Comparison of ENCODE assay signal across 33 cellular contexts in the genomic region with DNA sequence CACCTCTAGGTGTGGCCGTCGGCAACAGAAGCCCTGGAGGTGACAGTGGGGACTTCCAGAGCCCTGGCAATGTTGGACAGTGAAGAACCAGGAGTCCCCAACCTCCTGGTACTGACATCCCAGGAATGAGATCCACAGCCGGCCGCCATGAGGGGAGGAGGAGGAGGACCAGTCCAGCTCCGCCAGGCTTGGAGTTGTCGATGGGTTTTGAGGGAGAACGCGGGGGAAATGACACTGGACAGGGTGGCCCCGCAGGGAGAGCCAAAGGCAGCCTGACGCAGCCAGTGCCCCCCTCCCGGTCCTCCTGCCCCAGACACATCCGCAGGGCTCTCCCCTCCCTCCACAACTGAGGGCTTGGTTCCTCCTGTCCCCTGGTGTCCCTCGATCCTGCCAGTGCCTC. TPM values are rescaled to one million over a fixed set of nuclear protein-coding genes. Genes with fewer than 3 reads are reported as not detected.
"Had no signal": no experiment of that assay in that cellular context is flagged by ENCODE, and none has a peak within 500 bp of the region (broad histone marks: within the 10 kb centered on the region; RNA-seq: fewer than 3 reads in every experiment).

No MANE protein-coding gene starts in this region.

- H3K27ac Mint-ChIP-seq: naive thymus-derived CD8-positive, alpha-beta T cell; nephron progenitor cell; stimulated activated effector memory CD8-positive, alpha-beta T cell treated with anti-CD3 and anti-CD28 coated beads, Interleukin-12 subunit alpha, Interleukin-12 subunit beta, amount 100 ng/mL, for 72 hours had no signal

- H3K4me3 ChIP-seq: dorsolateral prefrontal cortex, gastrocnemius medialis, hepatocyte, left lung, ovary, right lobe of liver, smooth muscle cell, stomach, thyroid gland had no signal

- H3K36me3 ChIP-seq: gastrocnemius medialis, left lung, ovary, right lobe of liver, stomach, thyroid gland had no signal

- DNase-seq: dorsolateral prefrontal cortex; effector CD4-positive, alpha-beta T cell; foreskin fibroblast; left cardiac atrium; mesenchymal stem cell; midbrain; naive thymus-derived CD8-positive, alpha-beta T cell; nephron progenitor cell; occipital lobe; ovary; retina; stimulated activated CD4-positive, alpha-beta T cell treated with anti-CD3 and anti-CD28 coated beads, Interleukin-2, amount 100 ng/mL, for 24 hours; stimulated activated CD4-positive, alpha-beta T cell treated with anti-CD3 and anti-CD28 coated beads, Interleukin-4, amount 100 ng/mL, for 24 hours; stimulated activated naive CD4-positive, alpha-beta T cell treated with Interleukin-2 at 50 U/mL for 16 hours; thyroid gland; trophoblast cell had no signal

- H3K9me3 ChIP-seq: right lobe of liver, thyroid gland had no signal

- H3K4me3 Mint-ChIP-seq: naive thymus-derived CD8-positive, alpha-beta T cell; nephron progenitor cell; stimulated activated effector memory CD8-positive, alpha-beta T cell treated with anti-CD3 and anti-CD28 coated beads, Interleukin-12 subunit alpha, Interleukin-12 subunit beta, amount 100 ng/mL, for 72 hours had no signal

- H3K4me1 ChIP-seq: gastrocnemius medialis, left lung, right lobe of liver, stomach, thyroid gland had no signal

- H3K4me1 Mint-ChIP-seq: naive thymus-derived CD8-positive, alpha-beta T cell; nephron progenitor cell; stimulated activated effector memory CD8-positive, alpha-beta T cell treated with anti-CD3 and anti-CD28 coated beads, Interleukin-12 subunit alpha, Interleukin-12 subunit beta, amount 100 ng/mL, for 72 hours had no signal

- H3K27me3 ChIP-seq: hepatocyte, ovary, right lobe of liver, thyroid gland had no signal

- ATAC-seq: gastrocnemius medialis; left cardiac atrium; left lung; naive thymus-derived CD8-positive, alpha-beta T cell; stimulated activated effector memory CD8-positive, alpha-beta T cell treated with anti-CD3 and anti-CD28 coated beads, Interleukin-12 subunit alpha, Interleukin-12 subunit beta, amount 100 ng/mL, for 72 hours had no signal

- H3K36me3 Mint-ChIP-seq: stimulated activated effector memory CD8-positive, alpha-beta T cell treated with anti-CD3 and anti-CD28 coated beads, Interleukin-12 subunit alpha, Interleukin-12 subunit beta, amount 100 ng/mL, for 72 hours had no signal

RNA-seq across cellular contexts. Expression of a gene that starts 57.9 kb away (rescaled TPM):
- total RNA-seq: cerebellum; dorsolateral prefrontal cortex; gastrocnemius medialis; glomerular endothelial cell; hepatocyte; kidney epithelial cell; left cardiac atrium; left lung; lower leg skin; lung microvascular endothelial cell; myocyte; naive thymus-derived CD8-positive, alpha-beta T cell; occipital lobe; ovary; pulmonary artery endothelial cell; right lobe of liver; smooth muscle cell; stomach; subcutaneous adipose tissue; temporal lobe; thyroid gland; urinary bladder had no signal
